Comparison of ENCODE assay signal across 1 cellular context in genomic region chr13:50081106-50081898, GRCh38.
A peak's percentile ranks its signal among the peaks of the same experiment; 100 is the strongest.
TF ChIP-seq lines count a peak whose summit lies in the region.

No MANE protein-coding gene starts in this region.

TF ChIP-seq in K562, 482 proteins besides CTCF, POLR2A, EP300 and RAD21 (continued from another document):
- no peak for TF ChIP-seq BCLAF1 (IDR thresholded peaks at IDR 0.05; ENCODE audit: borderline replicate concordance in 1 of 2, control insufficient read depth in 1 of 2, low read depth in 2 of 2, low read length in 1 of 2)
- TF ChIP-seq HMGN3 (IDR thresholded peaks at IDR 0.05; ENCODE audit: borderline replicate concordance, extremely low read depth, insufficient read length, low read depth, low read length) = peak; percentile 67
- TF ChIP-seq RAD51 (IDR thresholded peaks at IDR 0.05; ENCODE audit: borderline replicate concordance, low read depth) = no peak
- peak; percentile 63 for TF ChIP-seq RB1 (IDR thresholded peaks at IDR 0.05; ENCODE audit: low read depth)
- peak; percentile 37; the same call in 1 of the 2 replicates for TF ChIP-seq ZFX (CRISPR knock-in tag; IDR thresholded peaks at IDR 0.05)
- peak; percentile 50 for TF ChIP-seq TAF9B (IDR thresholded peaks at IDR 0.05; ENCODE audit: partially characterized antibody)
- no peak for TF ChIP-seq L3MBTL2 (IDR thresholded peaks at IDR 0.05)
- TF ChIP-seq TEAD4 (IDR thresholded peaks at IDR 0.05; ENCODE audit: low read length) = no peak
- TF ChIP-seq TEAD4 (CRISPR knock-in tag; IDR thresholded peaks at IDR 0.05; ENCODE audit: borderline replicate concordance) = no peak
- TF ChIP-seq NFATC3 (IDR thresholded peaks at IDR 0.05) = no peak
- no peak for TF ChIP-seq ZNF583 (CRISPR knock-in tag; IDR thresholded peaks at IDR 0.05)
- TF ChIP-seq PRPF4 (IDR thresholded peaks at IDR 0.05; ENCODE audit: insufficient read depth, low read depth, low read length, poor library complexity, severe bottlenecking) = peak; percentile 76
- TF ChIP-seq, protein P1, sequence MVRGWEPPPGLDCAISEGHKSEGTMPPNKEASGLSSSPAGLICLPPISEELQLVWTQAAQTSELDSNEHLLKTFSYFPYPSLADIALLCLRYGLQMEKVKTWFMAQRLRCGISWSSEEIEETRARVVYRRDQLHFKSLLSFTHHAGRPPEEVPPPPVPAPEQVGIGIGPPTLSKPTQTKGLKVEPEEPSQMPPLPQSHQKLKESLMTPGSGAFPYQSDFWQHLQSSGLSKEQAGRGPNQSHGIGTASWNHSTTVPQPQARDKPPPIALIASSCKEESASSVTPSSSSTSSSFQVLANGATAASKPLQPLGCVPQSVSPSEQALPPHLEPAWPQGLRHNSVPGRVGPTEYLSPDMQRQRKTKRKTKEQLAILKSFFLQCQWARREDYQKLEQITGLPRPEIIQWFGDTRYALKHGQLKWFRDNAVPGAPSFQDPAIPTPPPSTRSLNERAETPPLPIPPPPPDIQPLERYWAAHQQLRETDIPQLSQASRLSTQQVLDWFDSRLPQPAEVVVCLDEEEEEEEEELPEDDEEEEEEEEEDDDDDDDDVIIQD (CRISPR knock-in tag; IDR thresholded peaks at IDR 0.05) = no peak
- peak; percentile 5 for TF ChIP-seq KDM5B (IDR thresholded peaks at IDR 0.05; ENCODE audit: insufficient replicate concordance, low read depth, low read length)
- TF ChIP-seq POLR2AphosphoS5 (IDR thresholded peaks at IDR 0.05; ENCODE audit: control insufficient read depth, insufficient read depth, low read depth, low read length) = peak; percentile 14; the same call in 1 of the 2 replicates
- TF ChIP-seq HDAC8 (tag; IDR thresholded peaks at IDR 0.05) = no peak
- no peak for TF ChIP-seq ZNF212 (CRISPR knock-in tag; IDR thresholded peaks at IDR 0.05)
- TF ChIP-seq E2F3 (CRISPR knock-in tag; IDR thresholded peaks at IDR 0.05) = peak; percentile 83
- TF ChIP-seq PTBP1 (IDR thresholded peaks at IDR 0.05; ENCODE audit: low read depth, low read length) = no peak
- peak; percentile 65 for TF ChIP-seq SRSF3 (IDR thresholded peaks at IDR 0.05; ENCODE audit: insufficient read depth, low read length)
- TF ChIP-seq RBM25 (IDR thresholded peaks at IDR 0.05; ENCODE audit: low read depth, low read length, severe bottlenecking) = no peak
- no peak for TF ChIP-seq GTF3C2 (IDR thresholded peaks at IDR 0.05; ENCODE audit: borderline replicate concordance, extremely low read depth, insufficient read length)
- peak; percentile 65 for TF ChIP-seq FIP1L1 (IDR thresholded peaks at IDR 0.05; ENCODE audit: low read depth, low read length, poor library complexity, severe bottlenecking)
- no peak for TF ChIP-seq TCFL5 (CRISPR knock-in tag; conservative IDR thresholded peaks at IDR 0.05)
- no peak for TF ChIP-seq MCM3 (IDR thresholded peaks at IDR 0.05)
- no peak for TF ChIP-seq SNRNP70 (optimal IDR thresholded peaks at IDR 0.05; ENCODE audit: low read depth, low read length)
- TF ChIP-seq, protein P2, sequence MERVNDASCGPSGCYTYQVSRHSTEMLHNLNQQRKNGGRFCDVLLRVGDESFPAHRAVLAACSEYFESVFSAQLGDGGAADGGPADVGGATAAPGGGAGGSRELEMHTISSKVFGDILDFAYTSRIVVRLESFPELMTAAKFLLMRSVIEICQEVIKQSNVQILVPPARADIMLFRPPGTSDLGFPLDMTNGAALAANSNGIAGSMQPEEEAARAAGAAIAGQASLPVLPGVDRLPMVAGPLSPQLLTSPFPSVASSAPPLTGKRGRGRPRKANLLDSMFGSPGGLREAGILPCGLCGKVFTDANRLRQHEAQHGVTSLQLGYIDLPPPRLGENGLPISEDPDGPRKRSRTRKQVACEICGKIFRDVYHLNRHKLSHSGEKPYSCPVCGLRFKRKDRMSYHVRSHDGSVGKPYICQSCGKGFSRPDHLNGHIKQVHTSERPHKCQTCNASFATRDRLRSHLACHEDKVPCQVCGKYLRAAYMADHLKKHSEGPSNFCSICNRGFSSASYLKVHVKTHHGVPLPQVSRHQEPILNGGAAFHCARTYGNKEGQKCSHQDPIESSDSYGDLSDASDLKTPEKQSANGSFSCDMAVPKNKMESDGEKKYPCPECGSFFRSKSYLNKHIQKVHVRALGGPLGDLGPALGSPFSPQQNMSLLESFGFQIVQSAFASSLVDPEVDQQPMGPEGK (CRISPR knock-in tag; IDR thresholded peaks at IDR 0.05; ENCODE audit: borderline replicate concordance) = no peak
- TF ChIP-seq ZBTB43 (CRISPR knock-in tag; IDR thresholded peaks at IDR 0.05) = no peak
- 0 out of 4 replicates have a peak, but pooled peaks of 1 of the 2 experiments have one; percentile 19 for TF ChIP-seq ZNF639 (CRISPR knock-in tag; conservative IDR thresholded peaks at IDR 0.05 in 1 of 2, IDR thresholded peaks at IDR 0.05 in 1 of 2)
- no peak for TF ChIP-seq ZNF146 (CRISPR knock-in tag; IDR thresholded peaks at IDR 0.05; ENCODE audit: unreplicated experiment)
- 0 out of 2 replicates have a peak, but pooled peaks have one; percentile 29 for TF ChIP-seq SMARCE1 (IDR thresholded peaks at IDR 0.05)
- TF ChIP-seq MYC (IDR thresholded peaks at IDR 0.05; ENCODE audit: low read depth, low read length) = 0 out of 2 replicates have a peak, but pooled peaks have one; percentile 17
- no peak for TF ChIP-seq MYC (CRISPR knock-in tag; IDR thresholded peaks at IDR 0.05; ENCODE audit: borderline replicate concordance, low read depth)
- no peak for TF ChIP-seq JUND (IDR thresholded peaks at IDR 0.05; ENCODE audit: borderline replicate concordance, low read depth, low read length)
- TF ChIP-seq JUND (tag; IDR thresholded peaks at IDR 0.05; ENCODE audit: borderline replicate concordance, low read depth, low read length) = no peak
- TF ChIP-seq KLF1 (tag; IDR thresholded peaks at IDR 0.05) = no peak
